In the genomic region with DNA sequence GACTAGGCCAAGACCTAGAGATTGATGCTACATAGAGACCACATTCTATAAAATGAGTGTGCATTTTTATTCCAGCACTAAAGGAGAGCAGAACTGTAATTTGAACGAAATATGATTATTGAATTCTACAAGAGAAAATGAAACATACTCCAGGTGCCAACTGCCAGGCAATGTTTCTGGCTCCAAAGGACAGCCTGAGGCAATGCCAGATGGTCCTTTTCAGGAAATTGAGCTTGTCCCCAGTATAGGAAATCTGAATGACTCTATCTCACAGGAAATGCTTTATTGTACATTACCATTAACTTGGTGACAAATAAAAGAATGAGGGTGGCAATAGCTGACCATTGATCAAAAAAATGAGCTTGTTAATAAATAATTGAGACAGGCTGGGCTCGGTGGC, we compare ENCODE assay signal across 17 cellular contexts.
"Had no signal": no experiment of that assay in that cellular context is flagged by ENCODE, and none has a peak within 500 bp of the region (broad histone marks: within the 10 kb centered on the region; RNA-seq: fewer than 3 reads in every experiment).

No MANE protein-coding gene starts in this region.

- H3K27me3 ChIP-seq: colonic mucosa, tibial nerve had no signal

- H3K4me3 ChIP-seq: colonic mucosa, tibial nerve had no signal

- DNase-seq: activated CD4-positive, alpha-beta T cell treated with anti-CD3 and anti-CD28 coated beads for 36 hours; activated CD4-positive, CD25-positive, alpha-beta regulatory T cell; activated CD8-positive, alpha-beta memory T cell treated with anti-CD3 and anti-CD28 coated beads, Interleukin-2, amount 10 ng/mL, durations not matched to agents 7 days and 5 days; activated CD8-positive, alpha-beta T cell treated with anti-CD3 and anti-CD28 coated beads, Interleukin-2, amount 10 ng/mL, durations not matched to agents 7 days and 5 days; activated naive CD4-positive, alpha-beta T cell; activated T-cell treated with anti-CD3 and anti-CD28 coated beads, Interleukin-2, amount 50 U/mL, for 48 hours; colonic mucosa; effector CD8-positive, alpha-beta T cell; islet precursor cell; left ventricle myocardium superior; posterior cingulate gyrus; right cardiac atrium; stimulated activated CD4-positive, alpha-beta T cell treated with anti-CD3 and anti-CD28 coated beads, Interleukin-15, amount 100 ng/mL, for 24 hours; stimulated activated CD4-positive, alpha-beta T cell treated with anti-CD3 and anti-CD28 coated beads, Interleukin-2, amount 100 ng/mL, for 24 hours; stimulated activated naive CD4-positive, alpha-beta T cell had no signal

- H3K36me3 ChIP-seq: colonic mucosa, tibial nerve had no signal

- ATAC-seq: activated CD4-positive, alpha-beta T cell treated with anti-CD3 and anti-CD28 coated beads for 36 hours; activated CD8-positive, alpha-beta memory T cell treated with anti-CD3 and anti-CD28 coated beads, Interleukin-2, amount 10 ng/mL, durations not matched to agents 7 days and 5 days; activated CD8-positive, alpha-beta T cell treated with anti-CD3 and anti-CD28 coated beads, Interleukin-2, amount 10 ng/mL, durations not matched to agents 7 days and 5 days; activated naive CD4-positive, alpha-beta T cell treated with anti-CD3 and anti-CD28 coated beads, Interleukin-2, amount 50 U/mL, for 72 hours; left ventricle myocardium superior; right cardiac atrium had no signal
